In the genomic region with DNA sequence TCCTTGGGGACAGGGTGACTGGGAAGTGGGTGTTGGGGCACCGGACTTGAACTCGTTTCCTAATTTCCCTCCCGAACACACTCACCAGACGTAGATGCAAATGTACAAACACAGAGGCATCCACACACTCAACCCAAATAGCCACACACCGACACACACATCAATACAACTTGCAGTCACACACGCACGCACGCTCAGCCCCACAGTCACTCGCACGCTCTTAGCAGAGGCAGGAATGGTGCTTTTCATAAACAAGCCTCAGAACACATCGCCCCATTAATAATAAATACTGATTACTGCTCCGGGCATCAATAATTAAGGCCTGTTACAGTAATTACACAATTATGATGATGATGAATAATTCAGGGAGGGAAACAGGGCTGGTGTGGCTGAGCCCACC, we compare ENCODE assay signal across 22 cellular contexts. TPM values are rescaled to one million over a fixed set of nuclear protein-coding genes. Genes with fewer than 3 reads are reported as not detected.
A peak's percentile ranks its signal among the peaks of the same experiment; 100 is the strongest.
DNase-seq lines count a peak whose midpoint lies in the region; ATAC-seq and TF ChIP-seq lines count a peak whose summit lies in the region.
"Had no signal": no experiment of that assay in that cellular context is flagged by ENCODE, and none has a peak within 500 bp of the region (broad histone marks: within the 10 kb centered on the region; RNA-seq: fewer than 3 reads in every experiment).

No MANE protein-coding gene starts in this region.

- H3K4me1 ChIP-seq in iPS-15b (ENCODE audit: control insufficient read depth, insufficient read depth, low read length) = peaks cover 32% of the 10 kb centered on the region

- peak overlapping the region; percentile 68 for H3K27ac Mint-ChIP-seq in activated naive CD4-positive, alpha-beta T cell treated with anti-CD3 and anti-CD28 coated beads, Interleukin-2, amount 50 U/mL, for 24 hours
- H3K27ac Mint-ChIP-seq in activated naive CD4-positive, alpha-beta T cell treated with anti-CD3 and anti-CD28 coated beads, Interleukin-2, amount 50 U/mL, for 72 hours = no peak overlapping the region
- peak overlapping the region in 3 of 5 experiments; percentile 3 to 30 (median 10) for H3K27ac Mint-ChIP-seq in brain
- H3K27ac Mint-ChIP-seq in effector memory CD8-positive, alpha-beta T cell = no peak overlapping the region

- H3K4me3 ChIP-seq in iPS-15b (ENCODE audit: low read depth, low read length) = peak overlapping the region; percentile 18
- H3K4me3 ChIP-seq: BLaER1 treated with 17β-estradiol and CSF1 and Interleukin-3, amounts not matched to agents 10 nM and 100 nM; HAP-1; MG63; SJSA1 had no signal

- H3K9ac ChIP-seq in iPS-15b (ENCODE audit: low read depth, low read length) = no peak overlapping the region
- H3K9ac ChIP-seq: BLaER1 treated with 17β-estradiol and CSF1 and Interleukin-3, amounts not matched to agents 10 nM and 100 nM had no signal

- H3K27me3 Mint-ChIP-seq in activated naive CD4-positive, alpha-beta T cell treated with anti-CD3 and anti-CD28 coated beads, Interleukin-2, amount 50 U/mL, for 24 hours = peaks cover 47% of the 10 kb centered on the region
- H3K27me3 Mint-ChIP-seq in brain = peaks cover 97% of the 10 kb centered on the region
- H3K27me3 Mint-ChIP-seq in effector memory CD8-positive, alpha-beta T cell = peaks cover 77 to 97% of the 10 kb centered on the region in 2 donors

- peaks cover 11% of the 10 kb centered on the region for H3K4me1 Mint-ChIP-seq in activated naive CD4-positive, alpha-beta T cell treated with anti-CD3 and anti-CD28 coated beads, Interleukin-2, amount 50 U/mL, for 24 hours
- H3K4me1 Mint-ChIP-seq in brain = peaks cover 25% of the 10 kb centered on the region
- peaks cover 4 to 9% of the 10 kb centered on the region in 2 donors for H3K4me1 Mint-ChIP-seq in effector memory CD8-positive, alpha-beta T cell (ENCODE audit: low read depth in 2 of 2)

- peaks cover 3% of the 10 kb centered on the region for H3K36me3 ChIP-seq in iPS-15b (ENCODE audit: control insufficient read depth, insufficient read depth, low read length)
- H3K36me3 ChIP-seq: HAP-1, MG63, SJSA1 had no signal

- peaks cover 91% of the 10 kb centered on the region for H3K27me3 ChIP-seq in iPS-15b (ENCODE audit: control insufficient read depth, insufficient read depth, low read length)

- H3K9me3 Mint-ChIP-seq in activated naive CD4-positive, alpha-beta T cell treated with anti-CD3 and anti-CD28 coated beads, Interleukin-2, amount 50 U/mL, for 24 hours = no peaks in the 10 kb centered on the region
- H3K9me3 Mint-ChIP-seq in activated naive CD4-positive, alpha-beta T cell treated with anti-CD3 and anti-CD28 coated beads, Interleukin-2, amount 50 U/mL, for 72 hours = no peaks in the 10 kb centered on the region
- peaks cover 0 to 3% (median 0%) of the 10 kb centered on the region in 5 experiments for H3K9me3 Mint-ChIP-seq in brain
- H3K9me3 Mint-ChIP-seq in effector memory CD8-positive, alpha-beta T cell = no peaks in the 10 kb centered on the region

- no peaks in the 10 kb centered on the region for H3K9me3 ChIP-seq in iPS-15b (ENCODE audit: control insufficient read depth, insufficient read depth, low read length)
- H3K9me3 ChIP-seq: HAP-1, MG63, SJSA1 had no signal

- ATAC-seq in activated naive CD4-positive, alpha-beta T cell treated with anti-CD3 and anti-CD28 coated beads, Interleukin-2, amount 50 U/mL, for 72 hours = no peak
- no peak for ATAC-seq in HG03442 (IDR thresholded peaks at IDR 0.05; ENCODE audit: unreplicated experiment)
- no peak for ATAC-seq in effector memory CD8-positive, alpha-beta T cell (replicated peaks)
- ATAC-seq: Right ventricle myocardium inferior had no signal

- H3K36me3 Mint-ChIP-seq in activated naive CD4-positive, alpha-beta T cell treated with anti-CD3 and anti-CD28 coated beads, Interleukin-2, amount 50 U/mL, for 24 hours = no peaks in the 10 kb centered on the region
- H3K36me3 Mint-ChIP-seq in activated naive CD4-positive, alpha-beta T cell treated with anti-CD3 and anti-CD28 coated beads, Interleukin-2, amount 50 U/mL, for 72 hours = peaks cover 0 to 11% of the 10 kb centered on the region in 2 donors
- H3K36me3 Mint-ChIP-seq in brain = peaks cover 5% of the 10 kb centered on the region
- H3K36me3 Mint-ChIP-seq in effector memory CD8-positive, alpha-beta T cell (ENCODE audit: insufficient read depth) = peaks cover 12% of the 10 kb centered on the region

- DNase-seq in activated naive CD4-positive, alpha-beta T cell treated with anti-CD3 and anti-CD28 coated beads, Interleukin-2, amount 50 U/mL, for 72 hours (ENCODE audit: low spot score in 2 of 2) = no peak
- DNase-seq in retina (peak; percentile 59), GM19240 (ENCODE audit: insufficient read length, low spot score) (no peak)
- no peak for DNase-seq in effector memory CD8-positive, alpha-beta T cell
- DNase-seq: 8988T; CD4-positive, alpha-beta memory T cell; DMS153; MG63; NCI-H1417; NCI-H187; NCI-H446 treated with DMSO at 0.1 percent for 48 hours; NCI-H526 treated with DMSO at 0.1 percent for 48 hours had no signal

- no peak overlapping the region for H3K4me3 Mint-ChIP-seq in activated naive CD4-positive, alpha-beta T cell treated with anti-CD3 and anti-CD28 coated beads, Interleukin-2, amount 50 U/mL, for 24 hours
- peak overlapping the region in 4 of 5 experiments; percentile 12 to 59 (median 18) for H3K4me3 Mint-ChIP-seq in brain
- no peak overlapping the region for H3K4me3 Mint-ChIP-seq in effector memory CD8-positive, alpha-beta T cell

- TF ChIP-seq CTCF in brain (conservative IDR thresholded peaks at IDR 0.05) = no peak

RNA-seq across cellular contexts. Expression of a gene that starts 5.7 kb away (rescaled TPM):
- not detected for total RNA-seq in activated naive CD4-positive, alpha-beta T cell treated with anti-CD3 and anti-CD28 coated beads, Interleukin-2, amount 50 U/mL, for 72 hours
- 14.4 TPM for polyA plus RNA-seq in brain (ENCODE audit: insufficient read depth, low read depth, low replicate concordance)
- total RNA-seq: CD4-positive, alpha-beta memory T cell; HT1080; LHCN-M2; Right ventricle myocardium inferior; SJSA1 had no signal
- polyA plus RNA-seq: CD4-positive, alpha-beta memory T cell had no signal

Comparison
In these comparisons a context has a peak if more than half of its experiments do, and no peak if none do; other contexts are left out.
1. H3K27ac Mint-ChIP-seq: peak in activated naive CD4-positive, alpha-beta T cell treated with anti-CD3 and anti-CD28 coated beads, Interleukin-2, amount 50 U/mL, for 24 hours (single experiment) and brain (3 of 5); none in activated naive CD4-positive, alpha-beta T cell treated with anti-CD3 and anti-CD28 coated beads, Interleukin-2, amount 50 U/mL, for 72 hours (0 of 2) and effector memory CD8-positive, alpha-beta T cell (0 of 2).
2. H3K4me3 Mint-ChIP-seq: peak in brain (4 of 5); none in activated naive CD4-positive, alpha-beta T cell treated with anti-CD3 and anti-CD28 coated beads, Interleukin-2, amount 50 U/mL, for 24 hours (single experiment) and effector memory CD8-positive, alpha-beta T cell (0 of 2).